ENCODE assay signal across 22 cellular contexts in the genomic region with DNA sequence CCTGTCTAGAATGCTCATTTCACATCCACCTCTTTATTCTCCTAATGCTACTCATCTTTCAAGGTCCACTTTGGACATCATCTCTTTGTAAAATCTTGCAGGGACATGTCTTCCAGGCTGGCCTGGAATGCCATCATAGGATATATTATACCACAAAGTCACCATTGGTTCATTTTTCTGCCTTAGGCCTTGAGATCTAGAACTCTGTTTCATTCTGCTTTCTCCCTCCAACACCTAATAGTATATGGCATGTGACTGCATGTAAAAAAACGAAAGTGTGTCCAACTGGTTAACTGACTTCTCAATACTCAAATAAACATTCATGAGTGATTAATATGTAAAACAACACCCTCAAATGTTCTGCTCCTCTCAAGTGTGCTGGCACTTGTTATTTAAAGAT.
"Had no signal": no experiment of that assay in that cellular context is flagged by ENCODE, and none has a peak within 500 bp of the region (broad histone marks: within the 10 kb centered on the region; RNA-seq: fewer than 3 reads in every experiment).

No MANE protein-coding gene starts in this region.

- H3K4me3 ChIP-seq: K562 had no signal

- ATAC-seq: activated CD8-positive, alpha-beta T cell treated with anti-CD3 and anti-CD28 coated beads, Interleukin-2, amount 10 ng/mL, durations not matched to agents 7 days and 5 days; K562; Panc1; WTC11 had no signal

- DNase-seq: activated CD4-positive, alpha-beta T cell treated with anti-CD3 and anti-CD28 coated beads for 48 hours; activated CD4-positive, alpha-beta T cell treated with anti-CD3 and anti-CD28 coated beads, Interleukin-2, amount 50 U/mL, for 4 hours; activated CD4-positive, CD25-positive, alpha-beta regulatory T cell treated with anti-CD3 and anti-CD28 coated beads, Interleukin-2, amount 50 U/mL, for 72 hours; activated CD8-positive, alpha-beta memory T cell treated with anti-CD3 and anti-CD28 coated beads, Interleukin-2, amount 50 U/mL, for 48 hours; activated CD8-positive, alpha-beta T cell treated with anti-CD3 and anti-CD28 coated beads, Interleukin-2, amount 10 ng/mL, durations not matched to agents 7 days and 5 days; activated effector memory CD4-positive, alpha-beta T cell treated with Interleukin-2 at 50 U/mL for 16 hours; activated naive CD4-positive, alpha-beta T cell; activated T-cell treated with anti-CD3 and anti-CD28 coated beads, Interleukin-2, amount 50 U/mL, for 24 hours; Karpas-422; NCI-H1105 treated with DMSO at 0.1 percent for 48 hours; NCI-H146; NCI-H187 treated with DMSO at 0.1 percent for 48 hours; NCI-H2081 treated with DMSO at 0.1 percent for 48 hours; NCI-H2171 treated with DMSO at 0.1 percent for 48 hours; NCI-H226; NCI-H526; NCI-H774; RPMI8226; SHP77 had no signal
